ENCODE assay signal across 34 cellular contexts in genomic region chr1:176285996-176286395, GRCh38.
DNase-seq lines count a peak whose midpoint lies in the region; ATAC-seq, FAIRE-seq and TF ChIP-seq lines count a peak whose summit lies in the region.
"Had no signal": no experiment of that assay in that cellular context is flagged by ENCODE, and none has a peak within 500 bp of the region (broad histone marks: within the 10 kb centered on the region; RNA-seq: fewer than 3 reads in every experiment).

No MANE protein-coding gene starts in this region.

- H3K79me2 ChIP-seq in GM12878 (ENCODE audit: control insufficient read depth, insufficient read depth, low read length) (no peaks in the 10 kb centered on the region), H1 (ENCODE audit: control insufficient read depth in 1 of 2, insufficient read depth in 2 of 2, low read length in 2 of 2) (no peaks in the 10 kb centered on the region)

- SMC1A ChIA-PET in GM12878 (lab: Charles Lee; ENCODE audit: uncharacterized antibody, unreplicated experiment): no interaction called here

- no peaks in the 10 kb centered on the region for H3K23me2 ChIP-seq in H1 (ENCODE audit: low read depth, low read length)

- H3K9ac ChIP-seq in GM12878 (ENCODE audit: control insufficient read depth, insufficient read depth, low read length): no peak overlapping the region
- no peak overlapping the region for H3K9ac ChIP-seq in H1 (replicated peaks in 1 of 4; ENCODE audit: extremely low read depth in 1 of 4, low read depth in 3 of 4, low read length in 3 of 4)
- H3K9ac ChIP-seq: BLaER1; BLaER1 treated with 17β-estradiol and CSF1 and Interleukin-3, amounts not matched to agents 10 nM and 100 nM had no signal

- no peak overlapping the region for H3K14ac ChIP-seq in H1 (ENCODE audit: insufficient read length)

- H3K4me1 ChIP-seq in HEK293 (ENCODE audit: control insufficient read depth, insufficient read depth, low read length) (no peaks in the 10 kb centered on the region), GM12878 (ENCODE audit: control insufficient read depth, insufficient read depth, low read length) (no peaks in the 10 kb centered on the region), H1 (replicated peaks in 1 of 4; ENCODE audit: control insufficient read depth in 3 of 4, insufficient read depth in 4 of 4, low read length in 3 of 4) (no peaks in the 10 kb centered on the region)
- H3K4me1 ChIP-seq: A549, BE2C, BLaER1 had no signal

- H3K27ac ChIP-seq in HEK293 (ENCODE audit: extremely low read depth, low read depth, low read length) (no peak overlapping the region), GM12878 (ENCODE audit: control insufficient read depth, insufficient read depth) (no peak overlapping the region), H1 (ENCODE audit: low read depth, low read length) (no peak overlapping the region)
- H3K27ac ChIP-seq: 22Rv1; A549; BLaER1; BLaER1 treated with 17β-estradiol and CSF1 and Interleukin-3, amounts not matched to agents 10 nM and 100 nM; C4-2B had no signal

- no peak for TF ChIP-seq EP300 in GM12878 (IDR thresholded peaks at IDR 0.05; ENCODE audit: borderline replicate concordance in 1 of 2, control insufficient read depth in 1 of 2, low read depth in 2 of 2, low read length in 2 of 2)
- no peak for TF ChIP-seq EP300 in H1 (IDR thresholded peaks at IDR 0.05; ENCODE audit: borderline replicate concordance in 1 of 2, low read depth in 2 of 2, low read length in 2 of 2)

- no peak overlapping the region for H3K18ac ChIP-seq in H1 (ENCODE audit: extremely low read depth, low read length)

- H3K4ac ChIP-seq in H1 (replicated peaks; ENCODE audit: insufficient read length, low read depth, low read length): no peak overlapping the region

- no peak for ATAC-seq in GM12878
- no peak for ATAC-seq in omental fat pad (ENCODE audit: low FRiP score)
- ATAC-seq: A549; CD8-positive, alpha-beta T cell had no signal

- H2BK120ac ChIP-seq in H1 (replicated peaks; ENCODE audit: low read depth, low read length): no peak overlapping the region

- H3K56ac ChIP-seq in H1 (replicated peaks; ENCODE audit: insufficient read length, low read depth, low read length): peak overlapping the region; percentile 69

- no peak overlapping the region for H2BK15ac ChIP-seq in H1 (ENCODE audit: low read length)

- H3K9me3 ChIP-seq in HEK293 (ENCODE audit: control insufficient read depth, insufficient read depth, low read depth, low read length): no peaks in the 10 kb centered on the region
- H3K9me3 ChIP-seq in GM12878 (replicated peaks; ENCODE audit: control insufficient read depth, insufficient read depth, low read length): no peaks in the 10 kb centered on the region
- no peaks in the 10 kb centered on the region for H3K9me3 ChIP-seq in H1 (ENCODE audit: insufficient read depth in 2 of 2, low read depth in 1 of 2, low read length in 1 of 2)
- H3K9me3 ChIP-seq: A549, BE2C had no signal

- no peak overlapping the region for H4K5ac ChIP-seq in H1 (ENCODE audit: insufficient read length, low read depth, low read length)

- no peak for TF ChIP-seq CTCF in HEK293 (tag by site-specific recombination; IDR thresholded peaks at IDR 0.05)
- TF ChIP-seq CTCF in GM12878 (IDR thresholded peaks at IDR 0.05 in 2 of 3, conservative IDR thresholded peaks at IDR 0.05 in 1 of 3; ENCODE audit: control insufficient read depth in 2 of 3, extremely low read depth in 1 of 3, insufficient read depth in 1 of 3, low read depth in 3 of 3, low read length in 3 of 3): no peak
- TF ChIP-seq CTCF in H1 (IDR thresholded peaks at IDR 0.05; ENCODE audit: control extremely low read depth in 1 of 3, insufficient read depth in 1 of 3, low read depth in 1 of 3, low read length in 3 of 3): no peak
- TF ChIP-seq CTCF in omental fat pad (IDR thresholded peaks at IDR 0.05): no peak

- no peak overlapping the region for H2BK20ac ChIP-seq in H1 (ENCODE audit: low read length)

- H3K79me1 ChIP-seq in H1 (ENCODE audit: low read depth, low read length): no peaks in the 10 kb centered on the region

- TF ChIP-seq POLR2A in GM12878 (IDR thresholded peaks at IDR 0.05; ENCODE audit: low read depth, low read length) (no peak), H1 (IDR thresholded peaks at IDR 0.05; ENCODE audit: control extremely low read depth in 1 of 2, low read depth in 2 of 2, low read length in 2 of 2) (no peak)

- no TSS peak for BruUV-seq in GM12878 (replicated peaks; lab: Mats Ljungman, UMichigan)

- H2BK12ac ChIP-seq in H1 (ENCODE audit: low read depth, low read length): no peak overlapping the region

- FAIRE-seq in GM12878 (lab: Jason Lieb, UNC): no peak
- no peak for FAIRE-seq in H1 (lab: Jason Lieb, UNC)
- FAIRE-seq: A204.1, A549, D721Med had no signal

- H3K23ac ChIP-seq in H1 (ENCODE audit: insufficient read length): no peak overlapping the region

- RAD21 ChIA-PET in GM12878 (lab: Charles Lee; ENCODE audit: unreplicated experiment): no interaction called here

- no peak overlapping the region for H3K4me2 ChIP-seq in GM12878 (ENCODE audit: control insufficient read depth, insufficient read depth)
- H3K4me2 ChIP-seq in H1 (ENCODE audit: insufficient read depth in 1 of 2, low read depth in 2 of 2, low read length in 2 of 2): no peak overlapping the region
- H3K4me2 ChIP-seq: A549; BLaER1; BLaER1 treated with 17β-estradiol and CSF1 and Interleukin-3, amounts not matched to agents 10 nM and 100 nM had no signal

- H2AK5ac ChIP-seq in H1 (ENCODE audit: low read depth, low read length): no peak overlapping the region

- H3K36me3 ChIP-seq in HEK293 (ENCODE audit: control insufficient read depth in 2 of 2, insufficient read depth in 1 of 2, low read length in 2 of 2): no peaks in the 10 kb centered on the region
- H3K36me3 ChIP-seq in GM12878 (ENCODE audit: control insufficient read depth in 2 of 2, insufficient read depth in 2 of 2, low read length in 1 of 2): no peaks in the 10 kb centered on the region
- no peaks in the 10 kb centered on the region for H3K36me3 ChIP-seq in H1 (ENCODE audit: control insufficient read depth in 2 of 4, insufficient read depth in 4 of 4, low read length in 3 of 4)
- H3K36me3 ChIP-seq: BE2C; BLaER1; BLaER1 treated with 17β-estradiol and CSF1 and Interleukin-3, amounts not matched to agents 10 nM and 100 nM had no signal

- no peak for TF ChIP-seq RAD21 in GM12878 (IDR thresholded peaks at IDR 0.05; ENCODE audit: insufficient read depth, low read depth, low read length)
- TF ChIP-seq RAD21 in H1 (IDR thresholded peaks at IDR 0.05 in 1 of 2, conservative IDR thresholded peaks at IDR 0.05 in 1 of 2; ENCODE audit: low read depth in 2 of 2, low read length in 2 of 2): no peak

- in situ Hi-C loops in GM12878 (cut with MboI): no loop called here

- no peak overlapping the region for H4K8ac ChIP-seq in H1 (ENCODE audit: extremely low read depth, insufficient read depth, low read length)

- DNase-seq in amniotic epithelial cell (ENCODE audit: low read depth): peak; percentile 0
- no peak for DNase-seq in GM12878 (ENCODE audit: low read depth, low spot score)
- DNase-seq in H1 (ENCODE audit: low read depth in 1 of 2, low spot score in 2 of 2): no peak
- no peak for DNase-seq in COR-L47 (lab: John Stamatoyannopoulos, UW)
- DNase-seq in central memory CD4-positive, alpha-beta T cell: no peak
- no peak for DNase-seq in HuH-7.5 (ENCODE audit: low spot score)
- DNase-seq in omental fat pad (ENCODE audit: low spot score): no peak
- DNase-seq: 8988T; ACHN; AML-193; BE2C; C1 segment of cervical spinal cord; Caco-2; Calu3; CD4-positive, alpha-beta memory T cell; CD4-positive, alpha-beta T cell; CD4-positive, CD25-positive, alpha-beta regulatory T cell; CD8-positive, alpha-beta memory T cell; CD8-positive, alpha-beta T cell; DMS 273 treated with DMSO at 0.1 percent for 48 hours; DMS153; DMS53; DMS79; DMS79 treated with DMSO at 0.1 percent for 48 hours; DND-41; EL had no signal

- H3K27me3 ChIP-seq in GM12878 (replicated peaks in 1 of 2; ENCODE audit: control insufficient read depth in 2 of 2, insufficient read depth in 2 of 2, low read length in 1 of 2) (no peaks in the 10 kb centered on the region), H1 (replicated peaks in 1 of 4; ENCODE audit: control insufficient read depth in 3 of 4, extremely low read depth in 1 of 4, insufficient read depth in 3 of 4, low read length in 3 of 4) (no peaks in the 10 kb centered on the region)
- H3K27me3 ChIP-seq: BE2C; BLaER1; BLaER1 treated with 17β-estradiol and CSF1 and Interleukin-3, amounts not matched to agents 10 nM and 100 nM had no signal

- POLR2A ChIA-PET in HEK293 (lab: Yijun Ruan, JAX) (no interaction called here), GM12878 (lab: Charles Lee) (no interaction called here), H1 (lab: Charles Lee; ENCODE audit: partially characterized antibody) (no interaction called here)

- WGBS in GM12878 (ENCODE audit: insufficient coverage, insufficient replicate concordance, low lambda C conversion rate, missing lambda C conversion rate): 35% methylated on average over 3 of the region's 3 CpGs
- WGBS in H1 (ENCODE audit: extremely low coverage in 1 of 2, insufficient coverage in 1 of 2, insufficient read length in 1 of 2, insufficient replicate concordance in 2 of 2, low coverage in 1 of 2, low lambda C conversion rate in 2 of 2, missing lambda C conversion rate in 1 of 2), 2 experiments: 96% methylated on average over 3 of the region's 3 CpGs; no CpG with 5 or more reads in 1 of the 2 experiments

- H4K91ac ChIP-seq in H1 (replicated peaks; ENCODE audit: insufficient read length, low read length): no peak overlapping the region

- H4K20me1 ChIP-seq in GM12878 (ENCODE audit: control insufficient read depth, insufficient read depth) (no peaks in the 10 kb centered on the region), H1 (replicated peaks in 1 of 2; ENCODE audit: control insufficient read depth in 1 of 2, insufficient read depth in 2 of 2, low read length in 2 of 2) (no peaks in the 10 kb centered on the region)
- H4K20me1 ChIP-seq: BLaER1; BLaER1 treated with 17β-estradiol and CSF1 and Interleukin-3, amounts not matched to agents 10 nM and 100 nM had no signal

- no peak overlapping the region for H2AFZ ChIP-seq in GM12878 (ENCODE audit: control insufficient read depth, low read depth, low read length)
- no peak overlapping the region for H2AFZ ChIP-seq in H1 (ENCODE audit: low read length)

- H2BK5ac ChIP-seq in H1 (ENCODE audit: low read depth, low read length): no peak overlapping the region

- CTCF ChIA-PET in HEK293 (lab: Yijun Ruan, JAX) (no interaction called here), GM12878 (lab: Yijun Ruan, JAX) (no interaction called here), H1 (lab: Charles Lee; ENCODE audit: partially characterized antibody) (no interaction called here)

- H3K4me3 ChIP-seq in HEK293 (ENCODE audit: low read depth, low read length) (no peak overlapping the region), GM12878 (no peak overlapping the region), H1 (ENCODE audit: extremely low read depth in 1 of 4, insufficient read depth in 2 of 4, low read depth in 3 of 4, low read length in 4 of 4) (no peak overlapping the region)
- H3K4me3 ChIP-seq: A549; BLaER1; BLaER1 treated with 17β-estradiol and CSF1 and Interleukin-3, amounts not matched to agents 10 nM and 100 nM had no signal

- intact Hi-C loops in GM12878 (cut with micrococcal nuclease; ENCODE audit: unreplicated experiment): no loop called here

TF ChIP-seq in GM12878, 131 proteins besides CTCF, POLR2A, EP300 and RAD21 (continues in another document):
- 0 out of 2 replicates have a peak, but pooled peaks have one; percentile 28 for TF ChIP-seq CBX5 (IDR thresholded peaks at IDR 0.05; ENCODE audit: low read depth)

TF ChIP-seq in H1, 55 proteins besides CTCF, POLR2A, EP300 and RAD21 (continues in another document):
- TF ChIP-seq CEBPB (IDR thresholded peaks at IDR 0.05; ENCODE audit: low read depth, low read length): no peak
